1 cellular context compared by ENCODE assay signal in genomic region chr1:66770694-66771093, GRCh38.
TF ChIP-seq lines count a peak whose summit lies in the region.

No MANE protein-coding gene starts in this region.

TF ChIP-seq in K562, 482 proteins besides CTCF, POLR2A, EP300 and RAD21:
- TF ChIP-seq DPF2 (IDR thresholded peaks at IDR 0.05) (0 out of 2 replicates have a peak, but pooled peaks have one; percentile 19), KDM1A (IDR thresholded peaks at IDR 0.05) (0 out of 4 replicates have a peak, but pooled peaks have one; percentile 14 to 21), ELK1 (CRISPR knock-in tag; IDR thresholded peaks at IDR 0.05) (no peak), ZNF3 (CRISPR knock-in tag; IDR thresholded peaks at IDR 0.05) (no peak), HDAC1 (IDR thresholded peaks at IDR 0.05) (0 out of 4 replicates have a peak, but pooled peaks of 1 of the 2 experiments have one; percentile 15), FOSL1 (tag; conservative IDR thresholded peaks at IDR 0.05) (peak; percentile 74), MEIS2 (IDR thresholded peaks at IDR 0.05; ENCODE audit: partially characterized antibody) (peak; percentile 49), RCOR1 (IDR thresholded peaks at IDR 0.05; ENCODE audit: borderline replicate concordance in 1 of 2, low read depth in 2 of 2, low read length in 2 of 2) (peak in 1 of 2 experiments; percentile 30; a peak in 1 of 4 replicates), JUND (IDR thresholded peaks at IDR 0.05; ENCODE audit: borderline replicate concordance, low read depth, low read length) (peak; percentile 66; the same call in 1 of the 2 replicates), JUND (tag; IDR thresholded peaks at IDR 0.05; ENCODE audit: borderline replicate concordance, low read depth, low read length) (peak; percentile 74; the same call in 2 of the 3 replicates), ARHGAP35 (IDR thresholded peaks at IDR 0.05; ENCODE audit: partially characterized antibody) (no peak), ZNF384 (IDR thresholded peaks at IDR 0.05; ENCODE audit: low read depth, low read length) (peak; percentile 70), SRSF3 (IDR thresholded peaks at IDR 0.05; ENCODE audit: insufficient read depth, low read length) (no peak)
TF ChIP-seq in K562: peak in this region for 8.
